ENCODE assay signal across 24 cellular contexts in the genomic region with DNA sequence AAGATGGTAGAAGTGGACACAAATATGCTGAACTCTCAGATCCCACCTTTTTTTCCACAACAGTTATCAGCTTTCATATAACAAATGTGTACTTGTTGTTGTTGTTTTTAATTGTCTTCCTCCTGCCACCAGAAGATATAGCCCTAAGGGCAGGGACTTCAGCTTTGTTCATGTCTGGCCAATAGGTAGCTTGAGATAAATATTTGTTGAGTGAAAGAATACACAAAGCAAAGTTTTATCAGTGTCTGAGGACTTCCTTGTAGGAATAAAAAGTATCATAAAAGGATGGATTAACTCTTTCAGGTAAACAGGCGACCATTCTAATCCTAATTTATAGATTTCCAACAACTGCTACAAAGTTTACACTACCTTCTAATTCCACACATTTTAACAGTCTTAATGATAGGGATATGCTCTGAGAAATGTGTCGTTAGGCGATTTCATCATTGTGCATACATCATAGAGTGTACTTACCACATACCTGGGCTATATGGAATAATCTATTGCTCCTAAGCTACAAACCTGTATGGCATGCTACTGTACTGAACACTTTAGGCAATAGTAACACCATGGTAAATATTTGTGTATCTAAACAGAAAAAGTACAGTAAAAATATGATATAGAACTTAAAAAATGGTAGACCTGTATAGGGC.
"Had no signal": no experiment of that assay in that cellular context is flagged by ENCODE, and none has a peak within 500 bp of the region (broad histone marks: within the 10 kb centered on the region; RNA-seq: fewer than 3 reads in every experiment).

No MANE protein-coding gene starts in this region.

- H3K4me3 ChIP-seq: left ventricle myocardium inferior, lung, ovary, right atrium auricular region, right lobe of liver, suprapubic skin, thoracic aorta, tibial artery, uterus had no signal

- H3K9me3 ChIP-seq: ovary, right atrium auricular region, suprapubic skin, thoracic aorta, tibial artery, uterus had no signal

- H3K4me1 ChIP-seq: left ventricle myocardium inferior, right atrium auricular region, right lobe of liver, suprapubic skin, tibial artery, uterus had no signal

- H3K27ac ChIP-seq: left ventricle myocardium inferior, ovary, right atrium auricular region, right lobe of liver, suprapubic skin, thoracic aorta, tibial artery, uterus had no signal

- H3K36me3 Mint-ChIP-seq: immature natural killer cell; mesothelial cell of epicardium; naive thymus-derived CD4-positive, alpha-beta T cell; natural killer cell treated with Interleukin-12 subunit alpha and Interleukin-12 subunit beta and Interleukin-15 and Interleukin-18, amount 100 ng/mL, for 72 hours; type B pancreatic cell had no signal

- H3K9me3 Mint-ChIP-seq: type B pancreatic cell had no signal

- H3K27ac Mint-ChIP-seq: immature natural killer cell; mesothelial cell of epicardium; naive thymus-derived CD4-positive, alpha-beta T cell; natural killer cell treated with Interleukin-12 subunit alpha and Interleukin-12 subunit beta and Interleukin-15 and Interleukin-18, amount 100 ng/mL, for 72 hours; progenitor cell of endocrine pancreas; stimulated activated naive CD8-positive, alpha-beta T cell treated with anti-CD3 and anti-CD28 coated beads, Interleukin-15, Interleukin-2, amounts not matched to agents 100 ng/mL and 50 ng/mL, for 24 hours; type B pancreatic cell had no signal

- H3K36me3 ChIP-seq: left ventricle myocardium inferior, ovary, right atrium auricular region, right lobe of liver, suprapubic skin, thoracic aorta, tibial artery, uterus had no signal

- DNase-seq: hypothalamus; immature natural killer cell; kidney; left ventricle myocardium inferior; mesendoderm; naive thymus-derived CD4-positive, alpha-beta T cell; ovary; right lobe of liver; stimulated activated CD4-positive, alpha-beta T cell treated with anti-CD3 and anti-CD28 coated beads, Interleukin-12 subunit alpha, Interleukin-12 subunit beta, amount 100 ng/mL, for 4 hours; stimulated activated CD4-positive, alpha-beta T cell treated with anti-CD3 and anti-CD28 coated beads, Interleukin-15, amount 100 ng/mL, for 24 hours; stimulated activated CD4-positive, alpha-beta T cell treated with anti-CD3 and anti-CD28 coated beads, Interleukin-2, amount 100 ng/mL, for 24 hours; stimulated activated CD4-positive, alpha-beta T cell treated with anti-CD3 and anti-CD28 coated beads, Interleukin-4, amount 100 ng/mL, for 1 hour; stimulated activated naive CD4-positive, alpha-beta T cell; tibial artery; uterus had no signal

- H3K4me3 Mint-ChIP-seq: immature natural killer cell; mesothelial cell of epicardium; naive thymus-derived CD4-positive, alpha-beta T cell; natural killer cell treated with Interleukin-12 subunit alpha and Interleukin-12 subunit beta and Interleukin-15 and Interleukin-18, amount 100 ng/mL, for 72 hours; stimulated activated naive CD8-positive, alpha-beta T cell treated with anti-CD3 and anti-CD28 coated beads, Interleukin-15, Interleukin-2, amounts not matched to agents 100 ng/mL and 50 ng/mL, for 24 hours; type B pancreatic cell had no signal

- H3K27me3 Mint-ChIP-seq: naive thymus-derived CD4-positive, alpha-beta T cell; natural killer cell treated with Interleukin-12 subunit alpha and Interleukin-12 subunit beta and Interleukin-15 and Interleukin-18, amount 100 ng/mL, for 72 hours; progenitor cell of endocrine pancreas; stimulated activated naive CD8-positive, alpha-beta T cell treated with anti-CD3 and anti-CD28 coated beads, Interleukin-15, Interleukin-2, amounts not matched to agents 100 ng/mL and 50 ng/mL, for 24 hours; type B pancreatic cell had no signal

- H3K4me1 Mint-ChIP-seq: immature natural killer cell; mesothelial cell of epicardium; naive thymus-derived CD4-positive, alpha-beta T cell had no signal

- ATAC-seq: naive thymus-derived CD4-positive, alpha-beta T cell; natural killer cell treated with Interleukin-12 subunit alpha and Interleukin-12 subunit beta and Interleukin-15 and Interleukin-18, amount 100 ng/mL, for 72 hours; right lobe of liver had no signal
